1 cellular context compared by ENCODE assay signal in the genomic region with DNA sequence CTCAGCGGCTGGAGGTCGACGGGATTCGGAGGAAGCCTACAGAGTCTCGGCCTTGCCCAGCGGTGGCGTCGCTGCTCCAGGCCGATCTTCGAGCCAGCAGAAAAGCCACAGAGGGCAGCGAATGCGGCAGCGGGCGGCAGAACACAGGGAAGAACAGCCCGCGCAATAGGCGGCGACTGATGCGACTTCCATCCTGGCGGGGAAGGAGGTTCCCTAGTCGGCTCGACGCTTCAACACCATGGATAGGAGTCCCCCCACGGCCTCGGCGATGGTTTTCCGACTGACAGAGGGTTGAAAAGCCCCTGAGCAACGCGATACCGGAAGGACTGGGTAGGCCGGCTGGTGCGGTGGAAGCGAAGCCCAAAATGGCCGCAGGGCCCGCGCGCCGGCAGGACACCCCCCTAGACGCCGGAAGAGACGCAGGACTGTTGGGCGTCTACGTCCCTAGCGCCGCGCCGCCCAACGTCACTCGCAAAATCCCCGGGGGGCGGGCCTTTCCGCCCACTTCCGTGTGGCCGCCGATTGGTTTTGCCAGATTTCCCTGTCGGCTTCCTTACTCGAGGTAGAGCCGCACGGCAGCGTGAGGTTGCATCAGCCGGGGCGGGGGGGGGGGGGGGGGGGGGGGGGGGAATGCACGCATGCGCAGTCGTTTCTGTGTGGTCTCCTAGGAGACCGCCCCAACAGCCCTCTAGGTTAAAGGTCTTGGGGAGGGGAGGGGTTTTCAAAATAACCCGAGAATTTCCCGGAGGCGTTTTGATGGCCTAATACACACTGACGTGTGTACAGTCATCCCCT.
TF ChIP-seq lines count a peak whose summit lies in the region.

A gene (minus strand): TSS at position 367 of the 795 bp plus-strand sequence. CDS start 406 bp downstream, outside the sequence.

TF ChIP-seq in HEK293, 187 proteins besides CTCF, POLR2A, EP300 and RAD21 (continued from another document and continues in another):
- TF ChIP-seq, protein P1, sequence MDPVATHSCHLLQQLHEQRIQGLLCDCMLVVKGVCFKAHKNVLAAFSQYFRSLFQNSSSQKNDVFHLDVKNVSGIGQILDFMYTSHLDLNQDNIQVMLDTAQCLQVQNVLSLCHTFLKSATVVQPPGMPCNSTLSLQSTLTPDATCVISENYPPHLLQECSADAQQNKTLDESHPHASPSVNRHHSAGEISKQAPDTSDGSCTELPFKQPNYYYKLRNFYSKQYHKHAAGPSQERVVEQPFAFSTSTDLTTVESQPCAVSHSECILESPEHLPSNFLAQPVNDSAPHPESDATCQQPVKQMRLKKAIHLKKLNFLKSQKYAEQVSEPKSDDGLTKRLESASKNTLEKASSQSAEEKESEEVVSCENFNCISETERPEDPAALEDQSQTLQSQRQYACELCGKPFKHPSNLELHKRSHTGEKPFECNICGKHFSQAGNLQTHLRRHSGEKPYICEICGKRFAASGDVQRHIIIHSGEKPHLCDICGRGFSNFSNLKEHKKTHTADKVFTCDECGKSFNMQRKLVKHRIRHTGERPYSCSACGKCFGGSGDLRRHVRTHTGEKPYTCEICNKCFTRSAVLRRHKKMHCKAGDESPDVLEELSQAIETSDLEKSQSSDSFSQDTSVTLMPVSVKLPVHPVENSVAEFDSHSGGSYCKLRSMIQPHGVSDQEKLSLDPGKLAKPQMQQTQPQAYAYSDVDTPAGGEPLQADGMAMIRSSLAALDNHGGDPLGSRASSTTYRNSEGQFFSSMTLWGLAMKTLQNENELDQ (tag by site-specific recombination; IDR thresholded peaks at IDR 0.05; ENCODE audit: low read depth), result no peak
- TF ChIP-seq ZBTB8A (tag by site-specific recombination; IDR thresholded peaks at IDR 0.05), result peak; percentile 69
- no peak for TF ChIP-seq ZNF596 (tag by site-specific recombination; IDR thresholded peaks at IDR 0.05)
- peak; percentile 72; the same call in 1 of the 2 replicates for TF ChIP-seq ZBTB17 (tag by site-specific recombination; IDR thresholded peaks at IDR 0.05)
- TF ChIP-seq, protein P2, sequence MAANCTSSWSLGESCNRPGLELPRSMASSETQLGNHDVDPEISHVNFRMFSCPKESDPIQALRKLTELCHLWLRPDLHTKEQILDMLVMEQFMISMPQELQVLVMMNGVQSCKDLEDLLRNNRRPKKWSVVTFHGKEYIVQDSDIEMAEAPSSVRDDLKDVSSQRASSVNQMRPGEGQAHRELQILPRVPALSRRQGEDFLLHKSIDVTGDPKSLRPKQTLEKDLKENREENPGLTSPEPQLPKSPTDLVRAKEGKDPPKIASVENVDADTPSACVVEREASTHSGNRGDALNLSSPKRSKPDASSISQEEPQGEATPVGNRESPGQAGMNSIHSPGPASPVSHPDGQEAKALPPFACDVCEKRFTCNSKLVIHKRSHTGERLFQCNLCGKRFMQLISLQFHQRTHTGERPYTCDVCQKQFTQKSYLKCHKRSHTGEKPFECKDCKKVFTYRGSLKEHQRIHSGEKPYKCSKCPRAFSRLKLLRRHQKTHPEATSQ (tag by site-specific recombination; IDR thresholded peaks at IDR 0.05), result peak; percentile 70; the same call in 1 of the 2 replicates
- no peak for TF ChIP-seq GLI2 (tag by site-specific recombination; IDR thresholded peaks at IDR 0.05; ENCODE audit: borderline replicate concordance, low read depth)
- TF ChIP-seq, protein P3, sequence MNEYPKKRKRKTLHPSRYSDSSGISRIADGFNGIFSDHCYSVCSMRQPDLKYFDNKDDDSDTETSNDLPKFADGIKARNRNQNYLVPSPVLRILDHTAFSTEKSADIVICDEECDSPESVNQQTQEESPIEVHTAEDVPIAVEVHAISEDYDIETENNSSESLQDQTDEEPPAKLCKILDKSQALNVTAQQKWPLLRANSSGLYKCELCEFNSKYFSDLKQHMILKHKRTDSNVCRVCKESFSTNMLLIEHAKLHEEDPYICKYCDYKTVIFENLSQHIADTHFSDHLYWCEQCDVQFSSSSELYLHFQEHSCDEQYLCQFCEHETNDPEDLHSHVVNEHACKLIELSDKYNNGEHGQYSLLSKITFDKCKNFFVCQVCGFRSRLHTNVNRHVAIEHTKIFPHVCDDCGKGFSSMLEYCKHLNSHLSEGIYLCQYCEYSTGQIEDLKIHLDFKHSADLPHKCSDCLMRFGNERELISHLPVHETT (tag by site-specific recombination; IDR thresholded peaks at IDR 0.05), result peak; percentile 56; the same call in 1 of the 2 replicates
- TF ChIP-seq, protein P4, sequence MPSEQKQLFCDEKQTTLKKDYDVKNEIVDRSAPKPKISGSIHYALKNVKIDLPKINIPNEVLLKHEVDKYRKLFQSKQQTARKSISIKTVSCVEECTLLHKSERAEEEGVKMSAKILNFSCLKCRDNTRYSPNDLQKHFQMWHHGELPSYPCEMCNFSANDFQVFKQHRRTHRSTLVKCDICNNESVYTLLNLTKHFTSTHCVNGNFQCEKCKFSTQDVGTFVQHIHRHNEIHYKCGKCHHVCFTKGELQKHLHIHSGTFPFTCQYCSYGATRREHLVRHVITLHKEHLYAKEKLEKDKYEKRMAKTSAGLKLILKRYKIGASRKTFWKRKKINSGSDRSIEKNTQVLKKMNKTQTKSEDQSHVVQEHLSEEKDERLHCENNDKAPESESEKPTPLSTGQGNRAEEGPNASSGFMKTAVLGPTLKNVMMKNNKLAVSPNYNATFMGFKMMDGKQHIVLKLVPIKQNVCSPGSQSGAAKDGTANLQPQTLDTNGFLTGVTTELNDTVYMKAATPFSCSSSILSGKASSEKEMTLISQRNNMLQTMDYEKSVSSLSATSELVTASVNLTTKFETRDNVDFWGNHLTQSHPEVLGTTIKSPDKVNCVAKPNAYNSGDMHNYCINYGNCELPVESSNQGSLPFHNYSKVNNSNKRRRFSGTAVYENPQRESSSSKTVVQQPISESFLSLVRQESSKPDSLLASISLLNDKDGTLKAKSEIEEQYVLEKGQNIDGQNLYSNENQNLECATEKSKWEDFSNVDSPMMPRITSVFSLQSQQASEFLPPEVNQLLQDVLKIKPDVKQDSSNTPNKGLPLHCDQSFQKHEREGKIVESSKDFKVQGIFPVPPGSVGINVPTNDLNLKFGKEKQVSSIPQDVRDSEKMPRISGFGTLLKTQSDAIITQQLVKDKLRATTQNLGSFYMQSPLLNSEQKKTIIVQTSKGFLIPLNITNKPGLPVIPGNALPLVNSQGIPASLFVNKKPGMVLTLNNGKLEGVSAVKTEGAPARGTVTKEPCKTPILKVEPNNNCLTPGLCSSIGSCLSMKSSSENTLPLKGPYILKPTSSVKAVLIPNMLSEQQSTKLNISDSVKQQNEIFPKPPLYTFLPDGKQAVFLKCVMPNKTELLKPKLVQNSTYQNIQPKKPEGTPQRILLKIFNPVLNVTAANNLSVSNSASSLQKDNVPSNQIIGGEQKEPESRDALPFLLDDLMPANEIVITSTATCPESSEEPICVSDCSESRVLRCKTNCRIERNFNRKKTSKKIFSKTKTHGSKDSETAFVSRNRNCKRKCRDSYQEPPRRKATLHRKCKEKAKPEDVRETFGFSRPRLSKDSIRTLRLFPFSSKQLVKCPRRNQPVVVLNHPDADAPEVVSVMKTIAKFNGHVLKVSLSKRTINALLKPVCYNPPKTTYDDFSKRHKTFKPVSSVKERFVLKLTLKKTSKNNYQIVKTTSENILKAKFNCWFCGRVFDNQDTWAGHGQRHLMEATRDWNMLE (tag by site-specific recombination; conservative IDR thresholded peaks at IDR 0.05; ENCODE audit: low read depth), result peak; percentile 11
- TF ChIP-seq ZNF211 (tag by site-specific recombination; IDR thresholded peaks at IDR 0.05; ENCODE audit: low read depth), result no peak
- TF ChIP-seq ZFP37 (tag by site-specific recombination; IDR thresholded peaks at IDR 0.05), result peak; percentile 64; the same call in 1 of the 2 replicates
- peak; percentile 53; the same call in 1 of the 2 replicates for TF ChIP-seq ZSCAN30 (tag by site-specific recombination; IDR thresholded peaks at IDR 0.05)
- TF ChIP-seq ZNF121 (tag by site-specific recombination; IDR thresholded peaks at IDR 0.05), result no peak
- peak; percentile 95 for TF ChIP-seq ZBTB21 (tag by site-specific recombination; IDR thresholded peaks at IDR 0.05)
- TF ChIP-seq ZNF510 (tag by site-specific recombination; IDR thresholded peaks at IDR 0.05; ENCODE audit: insufficient replicate concordance), result no peak
- TF ChIP-seq ZNF354C (tag by site-specific recombination; IDR thresholded peaks at IDR 0.05; ENCODE audit: borderline replicate concordance, low read depth), result no peak
- TF ChIP-seq ZNF133 (tag by site-specific recombination; IDR thresholded peaks at IDR 0.05), result no peak
- no peak for TF ChIP-seq ZNF555 (tag by site-specific recombination; conservative IDR thresholded peaks at IDR 0.05)
- no peak for TF ChIP-seq ZNF664 (tag by site-specific recombination; IDR thresholded peaks at IDR 0.05)
- no peak for TF ChIP-seq ZNF707 (tag by site-specific recombination; IDR thresholded peaks at IDR 0.05)
- no peak for TF ChIP-seq RBAK (tag by site-specific recombination; IDR thresholded peaks at IDR 0.05)
- TF ChIP-seq ZNF266 (tag by site-specific recombination; IDR thresholded peaks at IDR 0.05; ENCODE audit: low read depth), result no peak
- peak; percentile 26; the same call in 1 of the 2 replicates for TF ChIP-seq ZNF391 (tag by site-specific recombination; IDR thresholded peaks at IDR 0.05; ENCODE audit: borderline replicate concordance, low read depth)
- TF ChIP-seq ZNF24 (tag by site-specific recombination; IDR thresholded peaks at IDR 0.05), result no peak; the same call in 1 of the 2 replicates
- no peak for TF ChIP-seq ZNF404 (tag by site-specific recombination; IDR thresholded peaks at IDR 0.05)
- TF ChIP-seq, protein P5, sequence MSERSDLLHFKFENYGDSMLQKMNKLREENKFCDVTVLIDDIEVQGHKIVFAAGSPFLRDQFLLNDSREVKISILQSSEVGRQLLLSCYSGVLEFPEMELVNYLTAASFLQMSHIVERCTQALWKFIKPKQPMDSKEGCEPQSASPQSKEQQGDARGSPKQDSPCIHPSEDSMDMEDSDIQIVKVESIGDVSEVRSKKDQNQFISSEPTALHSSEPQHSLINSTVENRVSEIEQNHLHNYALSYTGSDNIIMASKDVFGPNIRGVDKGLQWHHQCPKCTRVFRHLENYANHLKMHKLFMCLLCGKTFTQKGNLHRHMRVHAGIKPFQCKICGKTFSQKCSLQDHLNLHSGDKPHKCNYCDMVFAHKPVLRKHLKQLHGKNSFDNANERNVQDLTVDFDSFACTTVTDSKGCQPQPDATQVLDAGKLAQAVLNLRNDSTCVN (tag by site-specific recombination; optimal IDR thresholded peaks at IDR 0.05), result peak; percentile 61
- peak; percentile 45 for TF ChIP-seq WT1 (tag by site-specific recombination; IDR thresholded peaks at IDR 0.05)
- TF ChIP-seq, protein P6, sequence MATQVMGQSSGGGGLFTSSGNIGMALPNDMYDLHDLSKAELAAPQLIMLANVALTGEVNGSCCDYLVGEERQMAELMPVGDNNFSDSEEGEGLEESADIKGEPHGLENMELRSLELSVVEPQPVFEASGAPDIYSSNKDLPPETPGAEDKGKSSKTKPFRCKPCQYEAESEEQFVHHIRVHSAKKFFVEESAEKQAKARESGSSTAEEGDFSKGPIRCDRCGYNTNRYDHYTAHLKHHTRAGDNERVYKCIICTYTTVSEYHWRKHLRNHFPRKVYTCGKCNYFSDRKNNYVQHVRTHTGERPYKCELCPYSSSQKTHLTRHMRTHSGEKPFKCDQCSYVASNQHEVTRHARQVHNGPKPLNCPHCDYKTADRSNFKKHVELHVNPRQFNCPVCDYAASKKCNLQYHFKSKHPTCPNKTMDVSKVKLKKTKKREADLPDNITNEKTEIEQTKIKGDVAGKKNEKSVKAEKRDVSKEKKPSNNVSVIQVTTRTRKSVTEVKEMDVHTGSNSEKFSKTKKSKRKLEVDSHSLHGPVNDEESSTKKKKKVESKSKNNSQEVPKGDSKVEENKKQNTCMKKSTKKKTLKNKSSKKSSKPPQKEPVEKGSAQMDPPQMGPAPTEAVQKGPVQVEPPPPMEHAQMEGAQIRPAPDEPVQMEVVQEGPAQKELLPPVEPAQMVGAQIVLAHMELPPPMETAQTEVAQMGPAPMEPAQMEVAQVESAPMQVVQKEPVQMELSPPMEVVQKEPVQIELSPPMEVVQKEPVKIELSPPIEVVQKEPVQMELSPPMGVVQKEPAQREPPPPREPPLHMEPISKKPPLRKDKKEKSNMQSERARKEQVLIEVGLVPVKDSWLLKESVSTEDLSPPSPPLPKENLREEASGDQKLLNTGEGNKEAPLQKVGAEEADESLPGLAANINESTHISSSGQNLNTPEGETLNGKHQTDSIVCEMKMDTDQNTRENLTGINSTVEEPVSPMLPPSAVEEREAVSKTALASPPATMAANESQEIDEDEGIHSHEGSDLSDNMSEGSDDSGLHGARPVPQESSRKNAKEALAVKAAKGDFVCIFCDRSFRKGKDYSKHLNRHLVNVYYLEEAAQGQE (tag by site-specific recombination; IDR thresholded peaks at IDR 0.05), result peak; percentile 59; the same call in 1 of the 2 replicates
- TF ChIP-seq, protein P7, sequence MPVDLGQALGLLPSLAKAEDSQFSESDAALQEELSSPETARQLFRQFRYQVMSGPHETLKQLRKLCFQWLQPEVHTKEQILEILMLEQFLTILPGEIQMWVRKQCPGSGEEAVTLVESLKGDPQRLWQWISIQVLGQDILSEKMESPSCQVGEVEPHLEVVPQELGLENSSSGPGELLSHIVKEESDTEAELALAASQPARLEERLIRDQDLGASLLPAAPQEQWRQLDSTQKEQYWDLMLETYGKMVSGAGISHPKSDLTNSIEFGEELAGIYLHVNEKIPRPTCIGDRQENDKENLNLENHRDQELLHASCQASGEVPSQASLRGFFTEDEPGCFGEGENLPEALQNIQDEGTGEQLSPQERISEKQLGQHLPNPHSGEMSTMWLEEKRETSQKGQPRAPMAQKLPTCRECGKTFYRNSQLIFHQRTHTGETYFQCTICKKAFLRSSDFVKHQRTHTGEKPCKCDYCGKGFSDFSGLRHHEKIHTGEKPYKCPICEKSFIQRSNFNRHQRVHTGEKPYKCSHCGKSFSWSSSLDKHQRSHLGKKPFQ (tag by site-specific recombination; IDR thresholded peaks at IDR 0.05), result no peak
- no peak for TF ChIP-seq ZNF514 (tag by site-specific recombination; IDR thresholded peaks at IDR 0.05)
- TF ChIP-seq, protein P8, sequence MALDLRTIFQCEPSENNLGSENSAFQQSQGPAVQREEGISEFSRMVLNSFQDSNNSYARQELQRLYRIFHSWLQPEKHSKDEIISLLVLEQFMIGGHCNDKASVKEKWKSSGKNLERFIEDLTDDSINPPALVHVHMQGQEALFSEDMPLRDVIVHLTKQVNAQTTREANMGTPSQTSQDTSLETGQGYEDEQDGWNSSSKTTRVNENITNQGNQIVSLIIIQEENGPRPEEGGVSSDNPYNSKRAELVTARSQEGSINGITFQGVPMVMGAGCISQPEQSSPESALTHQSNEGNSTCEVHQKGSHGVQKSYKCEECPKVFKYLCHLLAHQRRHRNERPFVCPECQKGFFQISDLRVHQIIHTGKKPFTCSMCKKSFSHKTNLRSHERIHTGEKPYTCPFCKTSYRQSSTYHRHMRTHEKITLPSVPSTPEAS (tag by site-specific recombination; IDR thresholded peaks at IDR 0.05), result no peak
- TF ChIP-seq, protein P9, sequence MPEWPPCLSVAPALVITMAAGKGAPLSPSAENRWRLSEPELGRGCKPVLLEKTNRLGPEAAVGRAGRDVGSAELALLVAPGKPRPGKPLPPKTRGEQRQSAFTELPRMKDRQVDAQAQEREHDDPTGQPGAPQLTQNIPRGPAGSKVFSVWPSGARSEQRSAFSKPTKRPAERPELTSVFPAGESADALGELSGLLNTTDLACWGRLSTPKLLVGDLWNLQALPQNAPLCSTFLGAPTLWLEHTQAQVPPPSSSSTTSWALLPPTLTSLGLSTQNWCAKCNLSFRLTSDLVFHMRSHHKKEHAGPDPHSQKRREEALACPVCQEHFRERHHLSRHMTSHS (tag by site-specific recombination; IDR thresholded peaks at IDR 0.05), result no peak
- no peak for TF ChIP-seq ZNF423 (tag by site-specific recombination; IDR thresholded peaks at IDR 0.05)
- TF ChIP-seq ZNF155 (tag by site-specific recombination; IDR thresholded peaks at IDR 0.05), result no peak
